Comparison of ENCODE assay signal across 1 cellular context in genomic region chr2:110861616-110862260, GRCh38.
A peak's percentile ranks its signal among the peaks of the same experiment; 100 is the strongest.
TF ChIP-seq lines count a peak whose summit lies in the region.

No MANE protein-coding gene starts in this region.

TF ChIP-seq in HepG2, 621 proteins besides CTCF, POLR2A, EP300 and RAD21 (continued from another document and continues in another):
- TF ChIP-seq FLYWCH1 (CRISPR knock-in tag; IDR thresholded peaks at IDR 0.05), result no peak
- peak; percentile 85 for TF ChIP-seq RBAK (CRISPR knock-in tag; IDR thresholded peaks at IDR 0.05)
- TF ChIP-seq NR2C2 (CRISPR knock-in tag; IDR thresholded peaks at IDR 0.05; ENCODE audit: borderline replicate concordance), result peak; percentile 42; the same call in 1 of the 2 replicates
- no peak for TF ChIP-seq ZNF792 (CRISPR knock-in tag; IDR thresholded peaks at IDR 0.05)
- TF ChIP-seq, protein P1, sequence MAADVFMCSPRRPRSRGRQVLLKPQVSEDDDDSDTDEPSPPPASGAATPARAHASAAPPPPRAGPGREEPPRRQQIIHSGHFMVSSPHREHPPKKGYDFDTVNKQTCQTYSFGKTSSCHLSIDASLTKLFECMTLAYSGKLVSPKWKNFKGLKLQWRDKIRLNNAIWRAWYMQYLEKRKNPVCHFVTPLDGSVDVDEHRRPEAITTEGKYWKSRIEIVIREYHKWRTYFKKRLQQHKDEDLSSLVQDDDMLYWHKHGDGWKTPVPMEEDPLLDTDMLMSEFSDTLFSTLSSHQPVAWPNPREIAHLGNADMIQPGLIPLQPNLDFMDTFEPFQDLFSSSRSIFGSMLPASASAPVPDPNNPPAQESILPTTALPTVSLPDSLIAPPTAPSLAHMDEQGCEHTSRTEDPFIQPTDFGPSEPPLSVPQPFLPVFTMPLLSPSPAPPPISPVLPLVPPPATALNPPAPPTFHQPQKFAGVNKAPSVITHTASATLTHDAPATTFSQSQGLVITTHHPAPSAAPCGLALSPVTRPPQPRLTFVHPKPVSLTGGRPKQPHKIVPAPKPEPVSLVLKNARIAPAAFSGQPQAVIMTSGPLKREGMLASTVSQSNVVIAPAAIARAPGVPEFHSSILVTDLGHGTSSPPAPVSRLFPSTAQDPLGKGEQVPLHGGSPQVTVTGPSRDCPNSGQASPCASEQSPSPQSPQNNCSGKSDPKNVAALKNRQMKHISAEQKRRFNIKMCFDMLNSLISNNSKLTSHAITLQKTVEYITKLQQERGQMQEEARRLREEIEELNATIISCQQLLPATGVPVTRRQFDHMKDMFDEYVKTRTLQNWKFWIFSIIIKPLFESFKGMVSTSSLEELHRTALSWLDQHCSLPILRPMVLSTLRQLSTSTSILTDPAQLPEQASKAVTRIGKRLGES (CRISPR knock-in tag; IDR thresholded peaks at IDR 0.05; ENCODE audit: borderline replicate concordance), result no peak
- TF ChIP-seq MEIS1 (CRISPR knock-in tag; IDR thresholded peaks at IDR 0.05; ENCODE audit: borderline replicate concordance), result peak; percentile 27; the same call in 1 of the 2 replicates
- TF ChIP-seq MYNN (CRISPR knock-in tag; IDR thresholded peaks at IDR 0.05; ENCODE audit: low read depth), result no peak
- no peak for TF ChIP-seq AGO1 (IDR thresholded peaks at IDR 0.05; ENCODE audit: low read depth, low read length, poor library complexity, severe bottlenecking)
- TF ChIP-seq SOX6 (IDR thresholded peaks at IDR 0.05), result no peak
- TF ChIP-seq SOX6 (CRISPR knock-in tag; IDR thresholded peaks at IDR 0.05), result peak; percentile 96
- TF ChIP-seq, protein P2, sequence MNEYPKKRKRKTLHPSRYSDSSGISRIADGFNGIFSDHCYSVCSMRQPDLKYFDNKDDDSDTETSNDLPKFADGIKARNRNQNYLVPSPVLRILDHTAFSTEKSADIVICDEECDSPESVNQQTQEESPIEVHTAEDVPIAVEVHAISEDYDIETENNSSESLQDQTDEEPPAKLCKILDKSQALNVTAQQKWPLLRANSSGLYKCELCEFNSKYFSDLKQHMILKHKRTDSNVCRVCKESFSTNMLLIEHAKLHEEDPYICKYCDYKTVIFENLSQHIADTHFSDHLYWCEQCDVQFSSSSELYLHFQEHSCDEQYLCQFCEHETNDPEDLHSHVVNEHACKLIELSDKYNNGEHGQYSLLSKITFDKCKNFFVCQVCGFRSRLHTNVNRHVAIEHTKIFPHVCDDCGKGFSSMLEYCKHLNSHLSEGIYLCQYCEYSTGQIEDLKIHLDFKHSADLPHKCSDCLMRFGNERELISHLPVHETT (CRISPR knock-in tag; conservative IDR thresholded peaks at IDR 0.05), result no peak
- no peak for TF ChIP-seq LCORL (IDR thresholded peaks at IDR 0.05)
- TF ChIP-seq LCORL (CRISPR knock-in tag; IDR thresholded peaks at IDR 0.05), result 0 out of 2 replicates have a peak, but pooled peaks have one; percentile 34
- peak; percentile 51 for TF ChIP-seq SALL1 (CRISPR knock-in tag; IDR thresholded peaks at IDR 0.05)
- TF ChIP-seq, protein P3, sequence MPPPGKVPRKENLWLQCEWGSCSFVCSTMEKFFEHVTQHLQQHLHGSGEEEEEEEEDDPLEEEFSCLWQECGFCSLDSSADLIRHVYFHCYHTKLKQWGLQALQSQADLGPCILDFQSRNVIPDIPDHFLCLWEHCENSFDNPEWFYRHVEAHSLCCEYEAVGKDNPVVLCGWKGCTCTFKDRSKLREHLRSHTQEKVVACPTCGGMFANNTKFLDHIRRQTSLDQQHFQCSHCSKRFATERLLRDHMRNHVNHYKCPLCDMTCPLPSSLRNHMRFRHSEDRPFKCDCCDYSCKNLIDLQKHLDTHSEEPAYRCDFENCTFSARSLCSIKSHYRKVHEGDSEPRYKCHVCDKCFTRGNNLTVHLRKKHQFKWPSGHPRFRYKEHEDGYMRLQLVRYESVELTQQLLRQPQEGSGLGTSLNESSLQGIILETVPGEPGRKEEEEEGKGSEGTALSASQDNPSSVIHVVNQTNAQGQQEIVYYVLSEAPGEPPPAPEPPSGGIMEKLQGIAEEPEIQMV (CRISPR knock-in tag; IDR thresholded peaks at IDR 0.05; ENCODE audit: low read depth), result 0 out of 2 replicates have a peak, but pooled peaks have one; percentile 56
- peak; percentile 39; the same call in 1 of the 2 replicates for TF ChIP-seq ZNF556 (CRISPR knock-in tag; IDR thresholded peaks at IDR 0.05; ENCODE audit: borderline replicate concordance)
- TF ChIP-seq, protein P4, sequence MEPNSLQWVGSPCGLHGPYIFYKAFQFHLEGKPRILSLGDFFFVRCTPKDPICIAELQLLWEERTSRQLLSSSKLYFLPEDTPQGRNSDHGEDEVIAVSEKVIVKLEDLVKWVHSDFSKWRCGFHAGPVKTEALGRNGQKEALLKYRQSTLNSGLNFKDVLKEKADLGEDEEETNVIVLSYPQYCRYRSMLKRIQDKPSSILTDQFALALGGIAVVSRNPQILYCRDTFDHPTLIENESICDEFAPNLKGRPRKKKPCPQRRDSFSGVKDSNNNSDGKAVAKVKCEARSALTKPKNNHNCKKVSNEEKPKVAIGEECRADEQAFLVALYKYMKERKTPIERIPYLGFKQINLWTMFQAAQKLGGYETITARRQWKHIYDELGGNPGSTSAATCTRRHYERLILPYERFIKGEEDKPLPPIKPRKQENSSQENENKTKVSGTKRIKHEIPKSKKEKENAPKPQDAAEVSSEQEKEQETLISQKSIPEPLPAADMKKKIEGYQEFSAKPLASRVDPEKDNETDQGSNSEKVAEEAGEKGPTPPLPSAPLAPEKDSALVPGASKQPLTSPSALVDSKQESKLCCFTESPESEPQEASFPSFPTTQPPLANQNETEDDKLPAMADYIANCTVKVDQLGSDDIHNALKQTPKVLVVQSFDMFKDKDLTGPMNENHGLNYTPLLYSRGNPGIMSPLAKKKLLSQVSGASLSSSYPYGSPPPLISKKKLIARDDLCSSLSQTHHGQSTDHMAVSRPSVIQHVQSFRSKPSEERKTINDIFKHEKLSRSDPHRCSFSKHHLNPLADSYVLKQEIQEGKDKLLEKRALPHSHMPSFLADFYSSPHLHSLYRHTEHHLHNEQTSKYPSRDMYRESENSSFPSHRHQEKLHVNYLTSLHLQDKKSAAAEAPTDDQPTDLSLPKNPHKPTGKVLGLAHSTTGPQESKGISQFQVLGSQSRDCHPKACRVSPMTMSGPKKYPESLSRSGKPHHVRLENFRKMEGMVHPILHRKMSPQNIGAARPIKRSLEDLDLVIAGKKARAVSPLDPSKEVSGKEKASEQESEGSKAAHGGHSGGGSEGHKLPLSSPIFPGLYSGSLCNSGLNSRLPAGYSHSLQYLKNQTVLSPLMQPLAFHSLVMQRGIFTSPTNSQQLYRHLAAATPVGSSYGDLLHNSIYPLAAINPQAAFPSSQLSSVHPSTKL (CRISPR knock-in tag; IDR thresholded peaks at IDR 0.05), result peak; percentile 60
- TF ChIP-seq ZMYM2 (CRISPR knock-in tag; IDR thresholded peaks at IDR 0.05), result 0 out of 2 replicates have a peak, but pooled peaks have one; percentile 21
- TF ChIP-seq ARNT2 (CRISPR knock-in tag; IDR thresholded peaks at IDR 0.05; ENCODE audit: low read depth), result no peak
- no peak for TF ChIP-seq EZH2 (conservative IDR thresholded peaks at IDR 0.05; ENCODE audit: low read depth, low read length)
- peak; percentile 81 for TF ChIP-seq HNF4A (CRISPR knock-in tag; IDR thresholded peaks at IDR 0.05)
- peak; percentile 60; the same call in 1 of the 2 replicates for TF ChIP-seq JUN (CRISPR knock-in tag; IDR thresholded peaks at IDR 0.05)
- peak; percentile 35; the same call in 1 of the 2 replicates for TF ChIP-seq HMG20A (CRISPR knock-in tag; IDR thresholded peaks at IDR 0.05; ENCODE audit: borderline replicate concordance)
- peak; percentile 40; the same call in 1 of the 2 replicates for TF ChIP-seq PHF21A (CRISPR knock-in tag; IDR thresholded peaks at IDR 0.05)
- TF ChIP-seq CHCHD3 (CRISPR knock-in tag; IDR thresholded peaks at IDR 0.05), result no peak
- TF ChIP-seq, protein P5, sequence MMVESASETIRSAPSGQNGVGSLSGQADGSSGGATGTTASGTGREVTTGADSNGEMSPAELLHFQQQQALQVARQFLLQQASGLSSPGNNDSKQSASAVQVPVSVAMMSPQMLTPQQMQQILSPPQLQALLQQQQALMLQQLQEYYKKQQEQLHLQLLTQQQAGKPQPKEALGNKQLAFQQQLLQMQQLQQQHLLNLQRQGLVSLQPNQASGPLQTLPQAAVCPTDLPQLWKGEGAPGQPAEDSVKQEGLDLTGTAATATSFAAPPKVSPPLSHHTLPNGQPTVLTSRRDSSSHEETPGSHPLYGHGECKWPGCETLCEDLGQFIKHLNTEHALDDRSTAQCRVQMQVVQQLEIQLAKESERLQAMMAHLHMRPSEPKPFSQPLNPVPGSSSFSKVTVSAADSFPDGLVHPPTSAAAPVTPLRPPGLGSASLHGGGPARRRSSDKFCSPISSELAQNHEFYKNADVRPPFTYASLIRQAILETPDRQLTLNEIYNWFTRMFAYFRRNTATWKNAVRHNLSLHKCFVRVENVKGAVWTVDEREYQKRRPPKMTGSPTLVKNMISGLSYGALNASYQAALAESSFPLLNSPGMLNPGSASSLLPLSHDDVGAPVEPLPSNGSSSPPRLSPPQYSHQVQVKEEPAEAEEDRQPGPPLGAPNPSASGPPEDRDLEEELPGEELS (CRISPR knock-in tag; IDR thresholded peaks at IDR 0.05), result peak; percentile 27; the same call in 1 of the 2 replicates
- peak; percentile 41; the same call in 1 of the 2 replicates for TF ChIP-seq REPIN1 (CRISPR knock-in tag; IDR thresholded peaks at IDR 0.05; ENCODE audit: borderline replicate concordance, low read depth)
- TF ChIP-seq FOXK1 (CRISPR knock-in tag; IDR thresholded peaks at IDR 0.05; ENCODE audit: borderline replicate concordance, low read depth), result no peak
- TF ChIP-seq FIP1L1 (IDR thresholded peaks at IDR 0.05; ENCODE audit: borderline replicate concordance, insufficient read depth, low read depth, low read length), result no peak
- no peak for TF ChIP-seq ZNF883 (CRISPR knock-in tag; IDR thresholded peaks at IDR 0.05; ENCODE audit: not compliant biosample characterization)
- TF ChIP-seq ZNF17 (CRISPR knock-in tag; IDR thresholded peaks at IDR 0.05), result no peak
- TF ChIP-seq AHDC1 (CRISPR knock-in tag; IDR thresholded peaks at IDR 0.05; ENCODE audit: borderline replicate concordance), result peak; percentile 40; the same call in 1 of the 2 replicates
- no peak for TF ChIP-seq ELF3 (CRISPR knock-in tag; IDR thresholded peaks at IDR 0.05)
- peak; percentile 88 for TF ChIP-seq ZNF609 (CRISPR knock-in tag; IDR thresholded peaks at IDR 0.05; ENCODE audit: borderline replicate concordance)
- TF ChIP-seq HNF4G (IDR thresholded peaks at IDR 0.05; ENCODE audit: borderline replicate concordance, low read depth, low read length), result peak; percentile 42; the same call in 1 of the 2 replicates
- no peak for TF ChIP-seq HNF4G (CRISPR knock-in tag; IDR thresholded peaks at IDR 0.05; ENCODE audit: borderline replicate concordance, low read depth)
- no peak for TF ChIP-seq ZNF550 (CRISPR knock-in tag; IDR thresholded peaks at IDR 0.05; ENCODE audit: borderline replicate concordance)
- no peak for TF ChIP-seq ZNF20 (CRISPR knock-in tag; IDR thresholded peaks at IDR 0.05)
